ENCODE assay signal across 21 cellular contexts in genomic region chr19:36049080-36049698, GRCh38. TPM values are rescaled to one million over a fixed set of nuclear protein-coding genes. Genes with fewer than 3 reads are reported as not detected.
DNase-seq lines count a peak whose midpoint lies in the region; ATAC-seq and TF ChIP-seq lines count a peak whose summit lies in the region.
"Had no signal": no experiment of that assay in that cellular context is flagged by ENCODE, and none has a peak within 500 bp of the region (broad histone marks: within the 10 kb centered on the region; RNA-seq: fewer than 3 reads in every experiment).

No MANE protein-coding gene starts in this region.

- H3K4me3 ChIP-seq in RWPE2 (ENCODE audit: severe bottlenecking), result no peak overlapping the region
- H3K4me3 ChIP-seq: lower lobe of right lung, SJSA1, thoracic aorta, uterus had no signal

- H3K27me3 ChIP-seq in RWPE2 (ENCODE audit: insufficient read depth, poor library complexity, severe bottlenecking), result no peaks in the 10 kb centered on the region
- no peaks in the 10 kb centered on the region for H3K27me3 ChIP-seq in foreskin keratinocyte
- H3K27me3 ChIP-seq: SJSA1, uterus had no signal

- no peaks in the 10 kb centered on the region for H3K9me3 ChIP-seq in RWPE2 (ENCODE audit: severe bottlenecking)
- H3K9me3 ChIP-seq: lower lobe of right lung, SJSA1, thoracic aorta, uterus had no signal

- in situ Hi-C loops in GM13976 (cut with MboI; ENCODE audit: low sequenced_read_pairs, unreplicated experiment), result no loop called here

- DNase-seq in DMS79 (lab: John Stamatoyannopoulos, UW) (peak; percentile 6), DMS79 treated with DMSO at 0.1 percent for 48 hours (lab: John Stamatoyannopoulos, UW) (no peak), NCI-H2029 treated with DMSO at 0.1 percent for 48 hours (lab: John Stamatoyannopoulos, UW) (peak; percentile 88), RWPE2 (ENCODE audit: low spot score) (no peak), foreskin keratinocyte (peak in 1 of 2 donors; percentile 92), T-helper 1 cell (no peak), GM13976 (ENCODE audit: low spot score) (no peak)
- DNase-seq: 8988T; activated CD8-positive, alpha-beta T cell treated with anti-CD3 and anti-CD28 coated beads for 36 hours; activated T-cell treated with anti-CD3 and anti-CD28 coated beads for 4 hours; AML-193; CD4-positive, alpha-beta memory T cell; kidney; lower lobe of right lung; NCI-H2107; NCI-H526 treated with DMSO at 0.1 percent for 48 hours; uterus had no signal

- peak overlapping the region; percentile 14 for H3K27ac ChIP-seq in RWPE2 (ENCODE audit: poor library complexity, severe bottlenecking)
- H3K27ac ChIP-seq in foreskin keratinocyte, result no peak overlapping the region
- H3K27ac ChIP-seq: lower lobe of right lung, SJSA1, thoracic aorta, uterus had no signal

- TF ChIP-seq CTCF in RWPE2 (IDR thresholded peaks at IDR 0.05; ENCODE audit: poor library complexity, severe bottlenecking), result no peak
- TF ChIP-seq CTCF in foreskin keratinocyte (conservative IDR thresholded peaks at IDR 0.05), result no peak
- TF ChIP-seq CTCF in GM13976 (IDR thresholded peaks at IDR 0.05; ENCODE audit: borderline replicate concordance, control extremely low read depth, extremely low read depth, insufficient read depth, missing control alignments), result no peak

- peaks cover 3% of the 10 kb centered on the region; the same call in 1 of the 2 replicates for H3K36me3 ChIP-seq in RWPE2 (ENCODE audit: low read depth)
- H3K36me3 ChIP-seq: lower lobe of right lung, SJSA1, thoracic aorta, uterus had no signal

- no peak for ATAC-seq in RWPE2 (ENCODE audit: low read depth)
- peak; percentile 62 for ATAC-seq in foreskin keratinocyte
- no peak for ATAC-seq in HG02970 (IDR thresholded peaks at IDR 0.05; ENCODE audit: low FRiP score, unreplicated experiment)
- ATAC-seq: activated CD8-positive, alpha-beta T cell treated with anti-CD3 and anti-CD28 coated beads for 36 hours; lower lobe of right lung; natural killer cell treated with Interleukin-12 subunit alpha and Interleukin-12 subunit beta and Interleukin-15 and Interleukin-18, amount 100 ng/mL, for 72 hours had no signal

- H3K4me1 ChIP-seq in RWPE2 (ENCODE audit: insufficient read depth, poor library complexity, severe bottlenecking) (peaks cover 3% of the 10 kb centered on the region), foreskin keratinocyte (no peaks in the 10 kb centered on the region)
- H3K4me1 ChIP-seq: SJSA1, uterus had no signal

RNA-seq across cellular contexts. Expression of gene THAP8, which starts 4.9 kb away (rescaled TPM):
- total RNA-seq in foreskin keratinocyte, result 1.1 and 1.5 TPM in 2 replicates
- 2.2 and 2.5 TPM in 2 replicates for polyA plus RNA-seq in foreskin keratinocyte

RNA-seq across cellular contexts. Expression of gene WDR62, which starts 5.5 kb away (rescaled TPM):
- 9.6 and 12.6 TPM in 2 replicates for total RNA-seq in foreskin keratinocyte
- polyA plus RNA-seq in foreskin keratinocyte, result 6.3 and 8.7 TPM in 2 replicates

RNA-seq across cellular contexts. Expression of gene CLIP3, which starts 16.5 kb away (rescaled TPM):
- total RNA-seq in foreskin keratinocyte, result 0.46 and 0.82 TPM in 2 replicates
- 0.69 and 1.0 TPM in 2 replicates for polyA plus RNA-seq in foreskin keratinocyte

RNA-seq across cellular contexts. Expression of gene ALKBH6, which starts 35.2 kb away (rescaled TPM):
- 18.5 and 20.2 TPM in 2 replicates for total RNA-seq in foreskin keratinocyte
- polyA plus RNA-seq in foreskin keratinocyte, result 31.0 and 31.1 TPM in 2 replicates

RNA-seq across cellular contexts. Expression of gene SYNE4, which starts 40.6 kb away (rescaled TPM):
- total RNA-seq in foreskin keratinocyte, result 1.2 TPM in 2 replicates
- polyA plus RNA-seq in foreskin keratinocyte, result 1.3 and 1.8 TPM in 2 replicates

Comparison
In these comparisons a context has a peak if more than half of its experiments do, and no peak if none do; other contexts are left out.
1. DNase-seq: peak in DMS79 (single experiment) and NCI-H2029 treated with DMSO at 0.1 percent for 48 hours (single experiment); none in DMS79 treated with DMSO at 0.1 percent for 48 hours (single experiment), RWPE2 (single experiment), T-helper 1 cell (0 of 5) and GM13976 (single experiment).